Comparison of ENCODE assay signal across 8 cellular contexts in the genomic region with DNA sequence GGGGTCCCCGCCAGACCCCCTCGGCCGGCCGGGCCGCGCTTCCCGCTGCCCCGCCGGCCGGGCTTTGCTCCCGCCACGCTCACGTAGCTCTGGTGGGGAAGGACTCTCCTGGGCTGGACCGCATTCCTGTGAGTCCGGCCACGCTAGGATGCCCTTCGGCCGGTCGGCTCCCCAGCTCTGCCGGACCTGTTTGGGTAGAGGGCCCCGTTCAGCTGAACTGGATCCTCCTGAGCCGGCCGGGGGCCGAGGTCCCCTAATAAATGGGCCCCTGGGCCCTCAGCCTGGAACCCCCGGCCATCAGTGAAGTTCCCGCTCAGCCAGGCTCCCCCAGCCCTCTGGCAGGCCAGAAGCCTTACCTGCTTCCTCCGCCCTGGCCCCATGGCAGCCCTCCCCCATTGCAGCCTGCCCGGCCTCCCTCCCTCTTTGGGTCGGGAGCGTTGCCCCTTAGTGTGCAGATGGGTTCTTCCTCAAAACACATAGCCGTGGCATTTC. TPM values are rescaled to one million over a fixed set of nuclear protein-coding genes. Genes with fewer than 3 reads are reported as not detected.
A peak's percentile ranks its signal among the peaks of the same experiment; 100 is the strongest.
DNase-seq lines count a peak whose midpoint lies in the region; ATAC-seq and TF ChIP-seq lines count a peak whose summit lies in the region.

No MANE protein-coding gene starts in this region.

- peaks cover 15% of the 10 kb centered on the region for H3K4me1 Mint-ChIP-seq in endothelial cell (ENCODE audit: unreplicated experiment)

- no peaks in the 10 kb centered on the region for H3K27me3 ChIP-seq in muscle layer of duodenum (ENCODE audit: low read depth, low read length)

- H3K27me3 Mint-ChIP-seq in endothelial cell (ENCODE audit: unreplicated experiment) = peaks cover 12% of the 10 kb centered on the region

- peak; percentile 22 for TF ChIP-seq POLR2A in GM18505 (IDR thresholded peaks at IDR 0.05; ENCODE audit: borderline replicate concordance, extremely low read depth, insufficient read depth, insufficient read length)

- DNase-seq in endothelial cell (ENCODE audit: low spot score) = peak; percentile 20
- DNase-seq in globus pallidus (ENCODE audit: low spot score) = no peak
- no peak for DNase-seq in HPDE6-E6E7 (ENCODE audit: extremely low spot score)

- no peaks in the 10 kb centered on the region for H3K9me3 ChIP-seq in muscle layer of duodenum (ENCODE audit: control insufficient read depth in 1 of 2, low read length in 2 of 2)

- H3K36me3 Mint-ChIP-seq in endothelial cell (ENCODE audit: low read depth, unreplicated experiment) = peaks cover 3% of the 10 kb centered on the region

- H3K9me3 Mint-ChIP-seq in endothelial cell (ENCODE audit: unreplicated experiment) = no peaks in the 10 kb centered on the region

- H3K36me3 ChIP-seq in muscle layer of duodenum (ENCODE audit: control insufficient read depth in 1 of 2, insufficient read depth in 2 of 2, low read length in 2 of 2) = peaks cover 7 to 15% of the 10 kb centered on the region in 2 donors

- H3K4me3 ChIP-seq in WI38 (ENCODE audit: low read depth, low read length) (peak overlapping the region; percentile 80), muscle layer of duodenum (ENCODE audit: low read depth in 1 of 2, low read length in 2 of 2) (peak overlapping the region; percentile 66 to 82)

- H3K27ac ChIP-seq in 22Rv1 = peak overlapping the region; percentile 80
- H3K27ac ChIP-seq in muscle layer of duodenum (ENCODE audit: low read length) = peak overlapping the region; percentile 56

- TF ChIP-seq CTCF in 22Rv1 (IDR thresholded peaks at IDR 0.05) (no peak), WI38 (IDR thresholded peaks at IDR 0.05; ENCODE audit: low read depth, low read length) (no peak), endothelial cell (IDR thresholded peaks at IDR 0.05; ENCODE audit: unreplicated experiment) (no peak)

- H3K4me3 Mint-ChIP-seq in endothelial cell (ENCODE audit: unreplicated experiment) = peak overlapping the region; percentile 90

- peaks cover 8 to 18% of the 10 kb centered on the region in 2 donors for H3K4me1 ChIP-seq in muscle layer of duodenum (ENCODE audit: control insufficient read depth in 1 of 2, insufficient read depth in 2 of 2, low read length in 2 of 2)

- ATAC-seq in GM18505 (IDR thresholded peaks at IDR 0.05; ENCODE audit: unreplicated experiment) (peak; percentile 28), HG03342 (IDR thresholded peaks at IDR 0.05; ENCODE audit: unreplicated experiment) (peak; percentile 23)

- no peak overlapping the region for H3K27ac Mint-ChIP-seq in endothelial cell (ENCODE audit: unreplicated experiment)

RNA-seq across cellular contexts. Expression of a gene that starts 0.6 kb away (rescaled TPM):
- 35.0 TPM for total RNA-seq in endothelial cell (ENCODE audit: unreplicated experiment)

RNA-seq across cellular contexts. Expression of a gene that starts 14.8 kb away (rescaled TPM):
- 5.6 TPM for total RNA-seq in endothelial cell (ENCODE audit: unreplicated experiment)

RNA-seq across cellular contexts. Expression of a gene that starts 23.9 kb away (rescaled TPM):
- total RNA-seq in endothelial cell (ENCODE audit: unreplicated experiment) = 124 TPM
